7 cellular contexts compared by ENCODE assay signal in the genomic region with DNA sequence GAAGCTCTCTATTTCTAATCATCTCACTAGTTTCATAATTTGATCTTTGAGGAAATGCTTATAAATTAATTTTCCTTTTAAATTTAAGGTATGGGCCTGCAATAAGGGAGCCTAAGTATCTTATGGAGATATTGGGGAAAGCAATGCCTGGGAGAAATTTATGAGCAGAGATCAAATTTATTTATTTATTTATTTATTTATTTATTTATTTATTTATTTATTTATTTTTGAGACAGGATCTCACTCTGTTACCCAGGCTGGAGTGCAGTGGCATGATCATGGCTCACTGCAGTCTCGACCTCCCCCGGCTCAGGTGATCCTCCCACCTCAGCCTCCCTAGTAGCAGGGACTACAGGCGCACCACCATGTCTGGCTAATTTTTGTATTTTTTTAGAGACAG.
DNase-seq lines count a peak whose midpoint lies in the region; ATAC-seq and TF ChIP-seq lines count a peak whose summit lies in the region.
"Not testable (repeated sequence)": the region's sequence is repeated elsewhere in the genome, so short reads cannot be mapped to it uniquely, and the experiment has no call there.

No MANE protein-coding gene starts in this region.

- not testable (repeated sequence) for H3K9ac ChIP-seq in Loucy (ENCODE audit: low read depth, low read length, poor library complexity, severe bottlenecking)

- H3K4me3 Mint-ChIP-seq in CD8-positive, alpha-beta T cell; dendritic cell treated with granulocyte-macrophage colony-stimulating factor and Interleukin-4, amounts not matched to agents 40 ng/mL and 50 ng/mL, for 4 days: not testable (repeated sequence)
- H3K4me3 Mint-ChIP-seq in T-cell, result peak overlapping the region; percentile 94 to 97 (median 96)
- peak overlapping the region; percentile 93 to 94 for H3K4me3 Mint-ChIP-seq in activated T-cell treated with anti-CD3 and anti-CD28 coated beads, Interleukin-2, amount 50 U/mL, for 72 hours

- DNase-seq in CD8-positive, alpha-beta T cell; T-cell; activated T-cell treated with anti-CD3 and anti-CD28 coated beads, Interleukin-2, amount 50 U/mL, for 72 hours; left lung; skeletal muscle cell (ENCODE audit: low read depth): not testable (repeated sequence)

- peak overlapping the region; percentile 98 for H3K4me2 ChIP-seq in Loucy (ENCODE audit: low read depth, low read length, poor library complexity, severe bottlenecking)

- peaks cover 76% of the 10 kb centered on the region for H3K4me1 Mint-ChIP-seq in CD8-positive, alpha-beta T cell (ENCODE audit: low read depth)
- peaks cover 77 to 78% (median 77%) of the 10 kb centered on the region in 3 donors for H3K4me1 Mint-ChIP-seq in T-cell
- peaks cover 80% of the 10 kb centered on the region for H3K4me1 Mint-ChIP-seq in activated T-cell treated with anti-CD3 and anti-CD28 coated beads, Interleukin-2, amount 50 U/mL, for 72 hours (ENCODE audit: low read depth)
- peaks cover 61% of the 10 kb centered on the region for H3K4me1 Mint-ChIP-seq in dendritic cell treated with granulocyte-macrophage colony-stimulating factor and Interleukin-4, amounts not matched to agents 40 ng/mL and 50 ng/mL, for 4 days (ENCODE audit: low read depth)

- CTCF ChIA-PET in CD8-positive, alpha-beta T cell (lab: Charles Lee), result interaction anchor here (2.7 kb wide), 1 partner anchor 51 kb away, joined by 13 read pairs; no protein-coding TSS in a partner anchor
- CTCF ChIA-PET in T-cell (lab: Charles Lee), result interaction anchor here in 1 of 2 donors (1.5 to 1.9 kb wide), 2 partner anchors 37 to 51 kb away, joined by 5 to 10 read pairs; no protein-coding TSS in a partner anchor

- H3K27ac ChIP-seq in CD8-positive, alpha-beta T cell (ENCODE audit: low read depth, low read length), result not testable (repeated sequence)
- peak overlapping the region; percentile 63 to 94 for H3K27ac ChIP-seq in left lung

- not testable (repeated sequence) for ATAC-seq in CD8-positive, alpha-beta T cell; T-cell (replicated peaks in 1 of 4); activated T-cell treated with anti-CD3 and anti-CD28 coated beads, Interleukin-2, amount 50 U/mL, for 72 hours (replicated peaks in 1 of 2); left lung

- H3K27ac Mint-ChIP-seq in CD8-positive, alpha-beta T cell, result peak overlapping the region; percentile 84
- peak overlapping the region; percentile 95 to 97 for H3K27ac Mint-ChIP-seq in T-cell
- H3K27ac Mint-ChIP-seq in activated T-cell treated with anti-CD3 and anti-CD28 coated beads, Interleukin-2, amount 50 U/mL, for 72 hours, result peak overlapping the region; percentile 82
- H3K27ac Mint-ChIP-seq in dendritic cell treated with granulocyte-macrophage colony-stimulating factor and Interleukin-4, amounts not matched to agents 40 ng/mL and 50 ng/mL, for 4 days, result peak overlapping the region; percentile 77

- H3K9me3 ChIP-seq in CD8-positive, alpha-beta T cell (ENCODE audit: low read length); Loucy (ENCODE audit: insufficient read depth, low read depth, low read length); left lung: not testable (repeated sequence)

- peaks cover 21% of the 10 kb centered on the region for H3F3A ChIP-seq in Loucy (ENCODE audit: low read depth)

- not testable (repeated sequence) for H3K36me3 ChIP-seq in CD8-positive, alpha-beta T cell (ENCODE audit: insufficient read depth, low read length); Loucy (ENCODE audit: insufficient read depth, low read length); left lung

- TF ChIP-seq CTCF in CD8-positive, alpha-beta T cell (IDR thresholded peaks at IDR 0.05); Loucy (conservative IDR thresholded peaks at IDR 0.05; ENCODE audit: low read length); left lung (IDR thresholded peaks at IDR 0.05): not testable (repeated sequence)

- POLR2A ChIA-PET in CD8-positive, alpha-beta T cell (lab: Charles Lee), result not testable (repeated sequence)
- POLR2A ChIA-PET in T-cell (lab: Charles Lee), result interaction anchor here (0.6 to 0.7 kb wide), 3 partner anchors 10 to 30 kb away, joined by 3 to 8 read pairs (median 4); no protein-coding TSS in a partner anchor

- H3K27me3 ChIP-seq in CD8-positive, alpha-beta T cell (ENCODE audit: insufficient read depth, low read length); Loucy (ENCODE audit: insufficient read depth, low read length, poor library complexity, severe bottlenecking): not testable (repeated sequence)
- peaks cover 3 to 19% of the 10 kb centered on the region in 2 donors for H3K27me3 ChIP-seq in left lung

- H3K9me2 ChIP-seq in Loucy (replicated peaks; ENCODE audit: low read depth, low read length), result not testable (repeated sequence)

- H3K27me3 Mint-ChIP-seq in CD8-positive, alpha-beta T cell (ENCODE audit: low read depth); T-cell; activated T-cell treated with anti-CD3 and anti-CD28 coated beads, Interleukin-2, amount 50 U/mL, for 72 hours (ENCODE audit: low read depth); dendritic cell treated with granulocyte-macrophage colony-stimulating factor and Interleukin-4, amounts not matched to agents 40 ng/mL and 50 ng/mL, for 4 days: not testable (repeated sequence)

- H3K36me3 Mint-ChIP-seq in CD8-positive, alpha-beta T cell, result peaks cover 12% of the 10 kb centered on the region
- not testable (repeated sequence) for H3K36me3 Mint-ChIP-seq in T-cell; activated T-cell treated with anti-CD3 and anti-CD28 coated beads, Interleukin-2, amount 50 U/mL, for 72 hours (ENCODE audit: insufficient read depth in 2 of 2)
- peaks cover 22% of the 10 kb centered on the region for H3K36me3 Mint-ChIP-seq in dendritic cell treated with granulocyte-macrophage colony-stimulating factor and Interleukin-4, amounts not matched to agents 40 ng/mL and 50 ng/mL, for 4 days (ENCODE audit: low read depth)

- H3K9me3 Mint-ChIP-seq in CD8-positive, alpha-beta T cell; T-cell; activated T-cell treated with anti-CD3 and anti-CD28 coated beads, Interleukin-2, amount 50 U/mL, for 72 hours; dendritic cell treated with granulocyte-macrophage colony-stimulating factor and Interleukin-4, amounts not matched to agents 40 ng/mL and 50 ng/mL, for 4 days: not testable (repeated sequence)

- not testable (repeated sequence) for H2AFZ ChIP-seq in Loucy (ENCODE audit: low read length)

- intact Hi-C loops in CD8-positive, alpha-beta T cell (cut with DNase I, micrococcal nuclease), result loop anchor here in 1 of 2 experiments (10.0 kb wide), 1 partner anchor 1559 kb away; the partner anchor contains the start of gene OSTM1
- intact Hi-C loops in dendritic cell treated with granulocyte-macrophage colony-stimulating factor and Interleukin-4, amounts not matched to agents 40 ng/mL and 50 ng/mL, for 4 days (cut with micrococcal nuclease); left lung (cut with DNase I): not testable (repeated sequence)

- peaks cover 72% of the 10 kb centered on the region for H3K4me1 ChIP-seq in CD8-positive, alpha-beta T cell (ENCODE audit: insufficient read depth, low read length)
- H3K4me1 ChIP-seq in Loucy (ENCODE audit: insufficient read depth, low read length, poor library complexity, severe bottlenecking), result peaks cover 72% of the 10 kb centered on the region
- H3K4me1 ChIP-seq in left lung, result peaks cover 5 to 80% of the 10 kb centered on the region in 2 donors

- peaks cover 36% of the 10 kb centered on the region for H3K79me2 ChIP-seq in Loucy (ENCODE audit: insufficient read depth, low read length)

- peaks cover 11% of the 10 kb centered on the region for H4K20me1 ChIP-seq in Loucy (ENCODE audit: insufficient read depth, low read length, poor library complexity, severe bottlenecking)

- H3K4me3 ChIP-seq in CD8-positive, alpha-beta T cell (ENCODE audit: low read depth, low read length), result not testable (repeated sequence)
- H3K4me3 ChIP-seq in Loucy (ENCODE audit: low read length, poor library complexity, severe bottlenecking), result peak overlapping the region; percentile 82
- H3K4me3 ChIP-seq in left lung, result peak overlapping the region in 1 of 2 donors; percentile 79
- peak overlapping the region; percentile 77 for H3K4me3 ChIP-seq in skeletal muscle cell (ENCODE audit: low read depth, low read length)
